1 cellular context compared by ENCODE assay signal in genomic region chr1:16046865-16047264, GRCh38.
TF ChIP-seq lines count a peak whose summit lies in the region.

No MANE protein-coding gene starts in this region.

TF ChIP-seq in HCT116, 20 proteins besides CTCF, POLR2A, EP300 and RAD21 (continued from another document):
- TF ChIP-seq ZBTB33 (IDR thresholded peaks at IDR 0.05; ENCODE audit: extremely low read depth, insufficient replicate concordance, low read length) = no peak
- no peak for TF ChIP-seq TCF7L2 (IDR thresholded peaks at IDR 0.05; ENCODE audit: borderline replicate concordance, extremely low read depth, insufficient read depth, insufficient read length)
TF ChIP-seq in HCT116: peak in this region for 0.
